Comparison of ENCODE assay signal across 25 cellular contexts in genomic region chr13:35850569-35850968, GRCh38.
"Had no signal": no experiment of that assay in that cellular context is flagged by ENCODE, and none has a peak within 500 bp of the region (broad histone marks: within the 10 kb centered on the region; RNA-seq: fewer than 3 reads in every experiment).

No MANE protein-coding gene starts in this region.

- H3K4me1 ChIP-seq: lower lobe of right lung, upper lobe of left lung had no signal

- H3K27ac Mint-ChIP-seq: natural killer cell; stimulated activated effector memory CD8-positive, alpha-beta T cell treated with anti-CD3 and anti-CD28 coated beads, Interleukin-12 subunit alpha, Interleukin-12 subunit beta, amount 100 ng/mL, for 72 hours had no signal

- H3K27me3 ChIP-seq: gastrocnemius medialis, heart right ventricle, ovary, sigmoid colon, stomach, tibial nerve, upper lobe of left lung had no signal

- H3K36me3 ChIP-seq: gastrocnemius medialis, lower lobe of right lung, ovary, sigmoid colon, stomach, thoracic aorta, tibial nerve, upper lobe of left lung had no signal

- H3K4me3 Mint-ChIP-seq: natural killer cell; stimulated activated effector memory CD8-positive, alpha-beta T cell treated with anti-CD3 and anti-CD28 coated beads, Interleukin-12 subunit alpha, Interleukin-12 subunit beta, amount 100 ng/mL, for 72 hours had no signal

- H3K4me3 ChIP-seq: gastrocnemius medialis, heart right ventricle, lower lobe of right lung, ovary, psoas muscle, sigmoid colon, stomach, thoracic aorta, tibial nerve, upper lobe of left lung had no signal

- H3K4me1 Mint-ChIP-seq: natural killer cell; stimulated activated effector memory CD8-positive, alpha-beta T cell treated with anti-CD3 and anti-CD28 coated beads, Interleukin-12 subunit alpha, Interleukin-12 subunit beta, amount 100 ng/mL, for 72 hours had no signal

- H3K9me3 ChIP-seq: gastrocnemius medialis, heart right ventricle, lower lobe of right lung, ovary, psoas muscle, sigmoid colon, stomach, thoracic aorta, tibial nerve, upper lobe of left lung had no signal

- DNase-seq: cortex of kidney; effector CD4-positive, alpha-beta T cell; foreskin fibroblast; gastrocnemius medialis; glutamatergic neuron; heart right ventricle; hippocampal formation; left ventricle myocardium superior; lower lobe of right lung; natural killer cell; occipital lobe; ovary; psoas muscle; right cardiac atrium; sigmoid colon; stimulated activated CD4-positive, alpha-beta T cell treated with anti-CD3 and anti-CD28 coated beads, Interleukin-2, amount 100 ng/mL, for 24 hours; stimulated activated CD4-positive, alpha-beta T cell treated with anti-CD3 and anti-CD28 coated beads, Interleukin-4, amount 100 ng/mL, for 24 hours; stimulated activated naive CD4-positive, alpha-beta T cell treated with Interleukin-2 at 50 U/mL for 16 hours; stomach; substantia nigra; upper lobe of left lung had no signal

- H3K36me3 Mint-ChIP-seq: natural killer cell; stimulated activated effector memory CD8-positive, alpha-beta T cell treated with anti-CD3 and anti-CD28 coated beads, Interleukin-12 subunit alpha, Interleukin-12 subunit beta, amount 100 ng/mL, for 72 hours had no signal

- H3K27ac ChIP-seq: epithelial cell of prostate, gastrocnemius medialis, heart right ventricle, lower lobe of right lung, ovary, psoas muscle, stomach, thoracic aorta, upper lobe of left lung had no signal
